22 cellular contexts compared by ENCODE assay signal in the genomic region with DNA sequence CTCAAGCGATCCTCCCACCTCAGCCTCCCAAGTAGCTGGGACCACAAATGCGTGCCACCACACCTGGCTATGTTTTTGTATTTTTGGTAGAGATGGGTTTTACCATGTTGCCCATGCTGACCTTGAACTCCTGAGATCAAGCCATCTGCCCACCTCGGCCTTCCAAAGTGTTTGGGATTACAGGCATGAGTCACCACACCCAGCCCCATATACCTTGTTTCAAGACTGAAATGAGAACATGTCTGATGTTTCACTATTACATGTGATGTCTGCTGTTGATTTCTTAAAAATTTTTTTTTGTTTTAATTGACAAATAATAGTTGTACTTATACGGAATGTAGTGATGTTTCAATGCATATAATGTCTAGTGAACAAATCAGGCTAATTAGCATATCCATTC.
"Had no signal": no experiment of that assay in that cellular context is flagged by ENCODE, and none has a peak within 500 bp of the region (broad histone marks: within the 10 kb centered on the region; RNA-seq: fewer than 3 reads in every experiment).

No MANE protein-coding gene starts in this region.

- H3K27me3 Mint-ChIP-seq: activated CD8-positive, alpha-beta memory T cell treated with anti-CD3 and anti-CD28 coated beads, Interleukin-2, amount 10 ng/mL, durations not matched to agents 7 days and 5 days; activated naive CD4-positive, alpha-beta T cell treated with anti-CD3 and anti-CD28 coated beads, Interleukin-2, amount 50 U/mL, for 24 hours; central memory CD8-positive, alpha-beta T cell; T-cell had no signal

- H3K4me1 Mint-ChIP-seq: activated CD8-positive, alpha-beta memory T cell treated with anti-CD3 and anti-CD28 coated beads, Interleukin-2, amount 10 ng/mL, durations not matched to agents 7 days and 5 days had no signal

- H3K27ac ChIP-seq: SK-N-MC had no signal

- H3K4me3 Mint-ChIP-seq: activated CD8-positive, alpha-beta memory T cell treated with anti-CD3 and anti-CD28 coated beads, Interleukin-2, amount 10 ng/mL, durations not matched to agents 7 days and 5 days; activated naive CD4-positive, alpha-beta T cell treated with anti-CD3 and anti-CD28 coated beads, Interleukin-2, amount 50 U/mL, for 24 hours; activated T-cell treated with anti-CD3 and anti-CD28 coated beads, Interleukin-2, amount 50 U/mL, for 4 hours; central memory CD8-positive, alpha-beta T cell; T-cell had no signal

- H3K4me3 ChIP-seq: SK-N-MC had no signal

- H3K36me3 Mint-ChIP-seq: activated CD8-positive, alpha-beta memory T cell treated with anti-CD3 and anti-CD28 coated beads, Interleukin-2, amount 10 ng/mL, durations not matched to agents 7 days and 5 days had no signal

- DNase-seq: activated CD4-positive, CD25-positive, alpha-beta regulatory T cell; activated CD8-positive, alpha-beta memory T cell treated with anti-CD3 and anti-CD28 coated beads, Interleukin-2, amount 10 ng/mL, durations not matched to agents 7 days and 5 days; activated gamma-delta T cell treated with Interleukin-2 at 50 U/mL for 16 hours; activated T-cell treated with anti-CD3 and anti-CD28 coated beads, Interleukin-2, amount 50 U/mL, for 4 hours; aorta; Kasumi-1; KBM-7; NCI-H1105 treated with DMSO at 0.1 percent for 48 hours; NCI-H1436 treated with DMSO at 0.1 percent for 48 hours; NCI-H187; NCI-H2081; NCI-H510A treated with DMSO at 0.1 percent for 48 hours; NCI-H748 treated with DMSO at 0.1 percent for 48 hours; T-cell; T-helper 2 cell; T1000 had no signal

- H3K27ac Mint-ChIP-seq: activated CD8-positive, alpha-beta memory T cell treated with anti-CD3 and anti-CD28 coated beads, Interleukin-2, amount 10 ng/mL, durations not matched to agents 7 days and 5 days; activated naive CD4-positive, alpha-beta T cell treated with anti-CD3 and anti-CD28 coated beads, Interleukin-2, amount 50 U/mL, for 24 hours; activated T-helper 2 cell treated with anti-CD3 and anti-CD28 coated beads, Interferon-gamma antibody, Interleukin-2, Interleukin-4, amounts not matched to agents 10 μg/mL and 5 μg/mL and 100 μg/mL, durations not matched to agents 14 hours and 24 hours and 36 hours; T-cell had no signal

- ATAC-seq: activated CD8-positive, alpha-beta memory T cell treated with anti-CD3 and anti-CD28 coated beads, Interleukin-2, amount 10 ng/mL, durations not matched to agents 7 days and 5 days; activated T-cell treated with anti-CD3 and anti-CD28 coated beads, Interleukin-2, amount 50 U/mL, for 4 hours; T-cell had no signal

- H3K9me3 Mint-ChIP-seq: activated naive CD4-positive, alpha-beta T cell treated with anti-CD3 and anti-CD28 coated beads, Interleukin-2, amount 50 U/mL, for 24 hours; activated T-cell treated with anti-CD3 and anti-CD28 coated beads, Interleukin-2, amount 50 U/mL, for 4 hours; activated T-helper 2 cell treated with anti-CD3 and anti-CD28 coated beads, Interferon-gamma antibody, Interleukin-2, Interleukin-4, amounts not matched to agents 10 μg/mL and 5 μg/mL and 100 μg/mL, durations not matched to agents 14 hours and 24 hours and 36 hours; central memory CD8-positive, alpha-beta T cell; T-cell had no signal

- FAIRE-seq: bronchial epithelial cell, TTC549 had no signal
